10 cellular contexts compared by ENCODE assay signal in the genomic region with DNA sequence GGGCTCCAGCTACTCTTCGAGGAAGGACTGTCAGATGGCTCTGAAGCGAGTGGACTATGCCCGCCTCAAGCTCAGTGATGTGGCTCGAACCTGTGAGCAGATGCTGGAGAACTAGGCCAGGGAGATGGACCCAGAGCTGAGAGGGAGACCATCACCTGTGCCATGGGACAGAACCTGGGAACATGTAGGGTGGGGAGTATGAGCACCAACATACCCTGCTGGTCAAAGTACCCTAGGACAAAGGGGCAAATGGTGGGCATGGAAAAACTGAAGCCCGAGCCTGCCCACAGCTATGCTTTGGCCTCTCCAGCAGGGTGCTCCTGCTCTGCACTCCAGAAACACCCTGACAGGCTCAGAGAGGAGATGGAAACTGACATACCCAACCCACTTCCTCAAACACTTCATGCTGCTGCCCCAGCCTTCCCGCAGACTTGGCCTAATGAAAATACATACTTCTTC. TPM values are rescaled to one million over a fixed set of nuclear protein-coding genes. Genes with fewer than 3 reads are reported as not detected.
A peak's percentile ranks its signal among the peaks of the same experiment; 100 is the strongest.
DNase-seq lines count a peak whose midpoint lies in the region; ATAC-seq, FAIRE-seq and TF ChIP-seq lines count a peak whose summit lies in the region.
"Had no signal": no experiment of that assay in that cellular context is flagged by ENCODE, and none has a peak within 500 bp of the region (broad histone marks: within the 10 kb centered on the region; RNA-seq: fewer than 3 reads in every experiment).

No MANE protein-coding gene starts in this region.

- no peaks in the 10 kb centered on the region for H3K79me2 ChIP-seq in MM.1S (ENCODE audit: low read length)
- no peaks in the 10 kb centered on the region for H3K79me2 ChIP-seq in osteoblast (ENCODE audit: insufficient read depth, low read length)

- no peaks in the 10 kb centered on the region for H3K36me3 ChIP-seq in MM.1S (replicated peaks; ENCODE audit: insufficient read depth, low read length)
- H3K36me3 ChIP-seq in osteoblast (ENCODE audit: insufficient read depth, low read length), result no peaks in the 10 kb centered on the region

- no peak overlapping the region for H2AFZ ChIP-seq in MM.1S (ENCODE audit: low read length)
- no peak overlapping the region for H2AFZ ChIP-seq in osteoblast (ENCODE audit: low read length)

- H3K9me3 ChIP-seq in MM.1S (replicated peaks; ENCODE audit: insufficient read depth, low read length) (no peaks in the 10 kb centered on the region), osteoblast (ENCODE audit: low read depth, low read length) (no peaks in the 10 kb centered on the region)

- H3K4me3 ChIP-seq in MM.1S (ENCODE audit: low read length) (no peak overlapping the region), osteoblast (ENCODE audit: insufficient read depth, low read length) (no peak overlapping the region)

- H3K27me3 ChIP-seq in MM.1S (replicated peaks; ENCODE audit: insufficient read depth, low read length) (0 out of 2 replicates have a peak, but pooled peaks cover under 1% of the 10 kb centered on the region), osteoblast (ENCODE audit: insufficient read depth, low read length) (peaks cover 2% of the 10 kb centered on the region)

- no peak overlapping the region for H3K27ac ChIP-seq in MM.1S (ENCODE audit: low read length)
- no peak overlapping the region for H3K27ac ChIP-seq in osteoblast (ENCODE audit: low read depth, low read length)

- DNase-seq in GM12892 (ENCODE audit: insufficient read length), result no peak
- peak; percentile 39 for DNase-seq in MM.1S
- no peak for DNase-seq in activated naive CD8-positive, alpha-beta T cell treated with anti-CD3 and anti-CD28 coated beads, Interleukin-2, amount 50 U/mL, for 24 hours
- DNase-seq in osteoblast (ENCODE audit: insufficient read length, low spot score, missing footprints), result no peak
- no peak for DNase-seq in NCI-H1417 (lab: John Stamatoyannopoulos, UW)
- DNase-seq in GOT3 (lab: John Stamatoyannopoulos, UW), result no peak
- DNase-seq: amniotic stem cell, Right ventricle myocardium superior had no signal

- peak overlapping the region; percentile 92 for H3K4me3 Mint-ChIP-seq in activated naive CD8-positive, alpha-beta T cell treated with anti-CD3 and anti-CD28 coated beads, Interleukin-2, amount 50 U/mL, for 24 hours

- H3K4me2 ChIP-seq in MM.1S (ENCODE audit: low read depth, low read length), result 0 out of 2 replicates have a peak overlapping the region, but pooled peaks have one; percentile 13
- no peak overlapping the region for H3K4me2 ChIP-seq in osteoblast (ENCODE audit: insufficient read depth, low read length)

- FAIRE-seq in GM12892 (lab: Jason Lieb, UNC), result peak; percentile 96

- H3K27me3 Mint-ChIP-seq in activated naive CD8-positive, alpha-beta T cell treated with anti-CD3 and anti-CD28 coated beads, Interleukin-2, amount 50 U/mL, for 24 hours, result peaks cover under 1% of the 10 kb centered on the region

- no peaks in the 10 kb centered on the region for H3K9me3 Mint-ChIP-seq in activated naive CD8-positive, alpha-beta T cell treated with anti-CD3 and anti-CD28 coated beads, Interleukin-2, amount 50 U/mL, for 24 hours

- H3K27ac Mint-ChIP-seq in activated naive CD8-positive, alpha-beta T cell treated with anti-CD3 and anti-CD28 coated beads, Interleukin-2, amount 50 U/mL, for 24 hours, result peak overlapping the region; percentile 17

- no peak overlapping the region for H3K9ac ChIP-seq in MM.1S (ENCODE audit: low read length)

- ATAC-seq in activated naive CD8-positive, alpha-beta T cell treated with anti-CD3 and anti-CD28 coated beads, Interleukin-2, amount 50 U/mL, for 24 hours, result no peak
- ATAC-seq in GM21723 (IDR thresholded peaks at IDR 0.05; ENCODE audit: unreplicated experiment), result no peak
- ATAC-seq in HG03432 (IDR thresholded peaks at IDR 0.05; ENCODE audit: unreplicated experiment), result no peak

- no peaks in the 10 kb centered on the region for H3K9me2 ChIP-seq in MM.1S (replicated peaks; ENCODE audit: insufficient read depth, low read length)

- peaks cover 10% of the 10 kb centered on the region for H3K4me1 ChIP-seq in MM.1S (ENCODE audit: low read length)
- H3K4me1 ChIP-seq in osteoblast (ENCODE audit: insufficient read depth, low read length), result peaks cover 15% of the 10 kb centered on the region

- H3F3A ChIP-seq in MM.1S (ENCODE audit: insufficient read depth, low read length), result peaks cover under 1% of the 10 kb centered on the region; the same call in 1 of the 2 replicates

- H4K20me1 ChIP-seq in MM.1S (ENCODE audit: insufficient read depth, low read length) (no peaks in the 10 kb centered on the region), osteoblast (ENCODE audit: insufficient read depth, low read length) (no peaks in the 10 kb centered on the region)

- no peaks in the 10 kb centered on the region for H3K36me3 Mint-ChIP-seq in activated naive CD8-positive, alpha-beta T cell treated with anti-CD3 and anti-CD28 coated beads, Interleukin-2, amount 50 U/mL, for 24 hours (ENCODE audit: low read depth)

- peaks cover 53% of the 10 kb centered on the region for H3K4me1 Mint-ChIP-seq in activated naive CD8-positive, alpha-beta T cell treated with anti-CD3 and anti-CD28 coated beads, Interleukin-2, amount 50 U/mL, for 24 hours

- TF ChIP-seq POLR2A in GM12892 (IDR thresholded peaks at IDR 0.05; ENCODE audit: low read depth, low read length), result no peak

- TF ChIP-seq CTCF in MM.1S (IDR thresholded peaks at IDR 0.05; ENCODE audit: low read length) (peak; percentile 38), osteoblast (IDR thresholded peaks at IDR 0.05; ENCODE audit: extremely low read depth, low read depth, low read length) (peak; percentile 30)

RNA-seq across cellular contexts. Expression of a gene that starts 1.9 kb away (rescaled TPM):
- polyA plus RNA-seq in GM12892 (2012; ENCODE audit: missing spikeins), result 27.9 TPM
- 11.2 and 13.0 TPM in 2 replicates for total RNA-seq in osteoblast

RNA-seq across cellular contexts. Expression of a gene that starts 6.5 kb away (rescaled TPM):
- not detected for polyA plus RNA-seq in GM12892 (2012; ENCODE audit: missing spikeins)
- 0.59 and 1.4 TPM in 2 replicates for total RNA-seq in osteoblast
- total RNA-seq: Right ventricle myocardium superior had no signal

RNA-seq across cellular contexts. Expression of a gene that starts 6.6 kb away (rescaled TPM):
- polyA plus RNA-seq in GM12892 (2012; ENCODE audit: missing spikeins), result 2.1 TPM
- total RNA-seq in osteoblast, result 5.9 and 11.2 TPM in 2 replicates

RNA-seq across cellular contexts. Expression of a gene that starts 22.7 kb away (rescaled TPM):
- 37.4 TPM for polyA plus RNA-seq in GM12892 (2012; ENCODE audit: missing spikeins)
- total RNA-seq in osteoblast, result 6.2 and 8.7 TPM in 2 replicates

RNA-seq across cellular contexts. Expression of a gene that starts 29.2 kb away (rescaled TPM):
- polyA plus RNA-seq in GM12892 (2012; ENCODE audit: missing spikeins), result 19.3 TPM
- 18.6 and 19.9 TPM in 2 replicates for total RNA-seq in osteoblast
